In the genomic region with DNA sequence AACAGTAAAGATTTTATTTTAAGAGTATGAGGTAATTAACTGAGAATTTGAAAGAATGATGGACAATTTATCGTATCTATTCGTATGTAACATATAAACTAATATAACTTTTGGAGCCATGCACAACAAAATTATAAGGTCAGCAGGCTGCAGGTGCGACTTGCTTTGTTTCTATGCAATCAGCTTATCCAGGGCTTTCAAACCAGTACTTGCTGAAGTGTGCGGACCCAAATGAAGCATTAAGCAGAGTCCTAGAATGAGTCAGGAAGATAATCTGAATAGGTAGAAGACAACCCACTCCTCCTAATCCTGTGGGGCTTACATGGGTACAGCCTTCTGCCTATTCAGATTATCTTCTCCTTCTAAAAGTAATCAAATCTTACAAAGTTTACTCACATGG, we compare ENCODE assay signal across 1 cellular context.
TF ChIP-seq lines count a peak whose summit lies in the region.

No MANE protein-coding gene starts in this region.

TF ChIP-seq in HCT116, 20 proteins besides CTCF, POLR2A, EP300 and RAD21:
- TF ChIP-seq POLR2AphosphoS5 (IDR thresholded peaks at IDR 0.05; ENCODE audit: low read depth, low read length), result no peak
- TF ChIP-seq FOSL1 (IDR thresholded peaks at IDR 0.05; ENCODE audit: low read depth), result no peak
- TF ChIP-seq CBX3 (IDR thresholded peaks at IDR 0.05; ENCODE audit: low read depth), result no peak
- TF ChIP-seq SIN3A (IDR thresholded peaks at IDR 0.05; ENCODE audit: low read depth), result no peak
- TF ChIP-seq, protein P1, sequence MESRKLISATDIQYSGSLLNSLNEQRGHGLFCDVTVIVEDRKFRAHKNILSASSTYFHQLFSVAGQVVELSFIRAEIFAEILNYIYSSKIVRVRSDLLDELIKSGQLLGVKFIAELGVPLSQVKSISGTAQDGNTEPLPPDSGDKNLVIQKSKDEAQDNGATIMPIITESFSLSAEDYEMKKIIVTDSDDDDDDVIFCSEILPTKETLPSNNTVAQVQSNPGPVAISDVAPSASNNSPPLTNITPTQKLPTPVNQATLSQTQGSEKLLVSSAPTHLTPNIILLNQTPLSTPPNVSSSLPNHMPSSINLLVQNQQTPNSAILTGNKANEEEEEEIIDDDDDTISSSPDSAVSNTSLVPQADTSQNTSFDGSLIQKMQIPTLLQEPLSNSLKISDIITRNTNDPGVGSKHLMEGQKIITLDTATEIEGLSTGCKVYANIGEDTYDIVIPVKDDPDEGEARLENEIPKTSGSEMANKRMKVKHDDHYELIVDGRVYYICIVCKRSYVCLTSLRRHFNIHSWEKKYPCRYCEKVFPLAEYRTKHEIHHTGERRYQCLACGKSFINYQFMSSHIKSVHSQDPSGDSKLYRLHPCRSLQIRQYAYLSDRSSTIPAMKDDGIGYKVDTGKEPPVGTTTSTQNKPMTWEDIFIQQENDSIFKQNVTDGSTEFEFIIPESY (IDR thresholded peaks at IDR 0.05; ENCODE audit: extremely low read depth, insufficient replicate concordance, low read length), result no peak
- TF ChIP-seq SP1 (IDR thresholded peaks at IDR 0.05; ENCODE audit: low read depth), result no peak
- TF ChIP-seq SRF (IDR thresholded peaks at IDR 0.05; ENCODE audit: low read depth), result no peak
- no peak for TF ChIP-seq ATF3 (IDR thresholded peaks at IDR 0.05)
- TF ChIP-seq, protein P2, sequence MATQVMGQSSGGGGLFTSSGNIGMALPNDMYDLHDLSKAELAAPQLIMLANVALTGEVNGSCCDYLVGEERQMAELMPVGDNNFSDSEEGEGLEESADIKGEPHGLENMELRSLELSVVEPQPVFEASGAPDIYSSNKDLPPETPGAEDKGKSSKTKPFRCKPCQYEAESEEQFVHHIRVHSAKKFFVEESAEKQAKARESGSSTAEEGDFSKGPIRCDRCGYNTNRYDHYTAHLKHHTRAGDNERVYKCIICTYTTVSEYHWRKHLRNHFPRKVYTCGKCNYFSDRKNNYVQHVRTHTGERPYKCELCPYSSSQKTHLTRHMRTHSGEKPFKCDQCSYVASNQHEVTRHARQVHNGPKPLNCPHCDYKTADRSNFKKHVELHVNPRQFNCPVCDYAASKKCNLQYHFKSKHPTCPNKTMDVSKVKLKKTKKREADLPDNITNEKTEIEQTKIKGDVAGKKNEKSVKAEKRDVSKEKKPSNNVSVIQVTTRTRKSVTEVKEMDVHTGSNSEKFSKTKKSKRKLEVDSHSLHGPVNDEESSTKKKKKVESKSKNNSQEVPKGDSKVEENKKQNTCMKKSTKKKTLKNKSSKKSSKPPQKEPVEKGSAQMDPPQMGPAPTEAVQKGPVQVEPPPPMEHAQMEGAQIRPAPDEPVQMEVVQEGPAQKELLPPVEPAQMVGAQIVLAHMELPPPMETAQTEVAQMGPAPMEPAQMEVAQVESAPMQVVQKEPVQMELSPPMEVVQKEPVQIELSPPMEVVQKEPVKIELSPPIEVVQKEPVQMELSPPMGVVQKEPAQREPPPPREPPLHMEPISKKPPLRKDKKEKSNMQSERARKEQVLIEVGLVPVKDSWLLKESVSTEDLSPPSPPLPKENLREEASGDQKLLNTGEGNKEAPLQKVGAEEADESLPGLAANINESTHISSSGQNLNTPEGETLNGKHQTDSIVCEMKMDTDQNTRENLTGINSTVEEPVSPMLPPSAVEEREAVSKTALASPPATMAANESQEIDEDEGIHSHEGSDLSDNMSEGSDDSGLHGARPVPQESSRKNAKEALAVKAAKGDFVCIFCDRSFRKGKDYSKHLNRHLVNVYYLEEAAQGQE (IDR thresholded peaks at IDR 0.05; ENCODE audit: low read depth), result no peak
- no peak for TF ChIP-seq CEBPB (IDR thresholded peaks at IDR 0.05; ENCODE audit: low read depth)
- no peak for TF ChIP-seq TCF7L2 (IDR thresholded peaks at IDR 0.05; ENCODE audit: borderline replicate concordance, extremely low read depth, insufficient read depth, insufficient read length)
